In the genomic region with DNA sequence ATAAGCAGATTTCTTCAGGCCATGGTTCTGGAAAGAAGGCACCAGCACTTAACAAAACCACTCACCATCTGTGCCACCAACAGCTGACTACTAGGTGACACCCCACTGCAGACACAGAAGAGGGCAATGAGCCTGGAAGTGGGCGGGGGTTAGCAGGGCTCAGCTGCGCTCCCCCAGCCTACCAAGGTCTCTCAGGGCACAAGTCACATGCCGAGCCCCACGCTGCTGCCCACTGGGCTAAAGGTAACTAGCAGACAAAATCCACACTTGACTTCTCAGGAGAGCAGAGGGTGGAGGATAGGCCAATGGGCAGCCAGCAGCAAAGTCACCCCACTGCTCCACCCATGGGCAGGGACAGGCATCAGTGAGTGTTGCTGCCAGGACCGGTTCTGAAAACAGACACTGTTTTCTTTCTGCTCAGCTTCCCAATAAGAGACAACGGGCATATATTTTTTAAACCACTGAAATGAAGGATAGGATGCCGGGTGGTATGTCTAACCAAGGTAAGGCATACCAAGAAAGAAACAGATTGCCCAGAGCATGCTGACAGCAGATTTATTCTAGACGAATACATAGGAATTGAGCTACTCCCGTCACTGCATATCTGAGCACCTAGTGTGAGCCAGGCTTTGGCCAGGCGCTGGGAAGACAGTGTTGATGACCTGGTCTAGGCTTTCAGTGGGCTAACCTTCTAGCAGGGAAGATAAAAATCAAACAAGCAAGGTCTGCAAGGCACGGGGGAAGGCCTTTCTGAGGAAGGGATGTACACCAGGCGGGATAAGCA, we compare ENCODE assay signal across 8 cellular contexts. TPM values are rescaled to one million over a fixed set of nuclear protein-coding genes. Genes with fewer than 3 reads are reported as not detected.
DNase-seq lines count a peak whose midpoint lies in the region; ATAC-seq, FAIRE-seq and TF ChIP-seq lines count a peak whose summit lies in the region.

No MANE protein-coding gene starts in this region.

- no peaks in the 10 kb centered on the region for H3K9me3 ChIP-seq in PC-3 (ENCODE audit: low read length)

- no TSS peak for BruUV-seq in PC-3 (replicated peaks; lab: Mats Ljungman, UMichigan)

- peak; percentile 48 for ATAC-seq in HG02623 (IDR thresholded peaks at IDR 0.05; ENCODE audit: unreplicated experiment)
- ATAC-seq in PC-3, result 0 out of 2 replicates have a peak, but pooled peaks have one; percentile 10
- ATAC-seq in stimulated activated memory B cell treated with anti-CD40 and anti-IgM and Interleukin-4, amounts not matched to agents 10 μg/mL and 1 μg/mL and 100 μg/mL, for 72 hours, result peak; percentile 94
- no peak for ATAC-seq in stimulated activated naive CD8-positive, alpha-beta T cell treated with anti-CD3 and anti-CD28 coated beads, Interleukin-15, amount 100 ng/mL, for 72 hours

- peaks cover 63% of the 10 kb centered on the region for H3K4me1 Mint-ChIP-seq in stimulated activated memory B cell treated with anti-CD40 and anti-IgM and Interleukin-4, amounts not matched to agents 10 μg/mL and 1 μg/mL and 100 μg/mL, for 72 hours
- no peaks in the 10 kb centered on the region for H3K4me1 Mint-ChIP-seq in stimulated activated naive CD8-positive, alpha-beta T cell treated with anti-CD3 and anti-CD28 coated beads, Interleukin-15, amount 100 ng/mL, for 72 hours
- H3K4me1 Mint-ChIP-seq in activated T-cell treated with anti-CD3 and anti-CD28 coated beads, Interleukin-2, amount 50 U/mL, for 24 hours (ENCODE audit: low read depth), result peaks cover 18% of the 10 kb centered on the region

- CTCF ChIA-PET in PC-3 (lab: Charles Lee), result no interaction called here

- H3K27me3 Mint-ChIP-seq in stimulated activated memory B cell treated with anti-CD40 and anti-IgM and Interleukin-4, amounts not matched to agents 10 μg/mL and 1 μg/mL and 100 μg/mL, for 72 hours, result no peaks in the 10 kb centered on the region
- H3K27me3 Mint-ChIP-seq in stimulated activated naive CD8-positive, alpha-beta T cell treated with anti-CD3 and anti-CD28 coated beads, Interleukin-15, amount 100 ng/mL, for 72 hours, result no peaks in the 10 kb centered on the region
- H3K27me3 Mint-ChIP-seq in activated T-cell treated with anti-CD3 and anti-CD28 coated beads, Interleukin-2, amount 50 U/mL, for 24 hours, result no peaks in the 10 kb centered on the region

- H3K4me1 ChIP-seq in PC-3 (ENCODE audit: insufficient read depth, low read length), result peaks cover 53% of the 10 kb centered on the region

- POLR2A ChIA-PET in PC-3 (lab: Charles Lee; ENCODE audit: unreplicated experiment), result interaction anchor here (0.6 kb wide), 1 partner anchor 315 kb away, joined by 4 read pairs; no protein-coding TSS in a partner anchor

- no peaks in the 10 kb centered on the region for H3K9me2 ChIP-seq in PC-3 (replicated peaks; ENCODE audit: low read length)

- H3K4me3 ChIP-seq in PC-3 (ENCODE audit: low read length), result no peak overlapping the region

- H3K27me3 ChIP-seq in PC-3 (ENCODE audit: low read length), result no peaks in the 10 kb centered on the region

- H3F3A ChIP-seq in PC-3 (ENCODE audit: low read length, unreplicated experiment), result no peaks in the 10 kb centered on the region

- H3K27ac ChIP-seq in PC-3 (ENCODE audit: low read length), result peak overlapping the region; percentile 48

- no peaks in the 10 kb centered on the region for H4K20me1 ChIP-seq in PC-3 (ENCODE audit: low read length)

- peak overlapping the region; percentile 75 for H3K27ac Mint-ChIP-seq in stimulated activated memory B cell treated with anti-CD40 and anti-IgM and Interleukin-4, amounts not matched to agents 10 μg/mL and 1 μg/mL and 100 μg/mL, for 72 hours
- no peak overlapping the region for H3K27ac Mint-ChIP-seq in stimulated activated naive CD8-positive, alpha-beta T cell treated with anti-CD3 and anti-CD28 coated beads, Interleukin-15, amount 100 ng/mL, for 72 hours
- H3K27ac Mint-ChIP-seq in activated T-cell treated with anti-CD3 and anti-CD28 coated beads, Interleukin-2, amount 50 U/mL, for 24 hours, result no peak overlapping the region

- no peak for TF ChIP-seq POLR2A in GM12891 (IDR thresholded peaks at IDR 0.05; ENCODE audit: low read depth, low read length)

- H3K36me3 ChIP-seq in PC-3 (ENCODE audit: low read depth, low read length), result no peaks in the 10 kb centered on the region

- no peaks in the 10 kb centered on the region for H3K9me3 Mint-ChIP-seq in stimulated activated memory B cell treated with anti-CD40 and anti-IgM and Interleukin-4, amounts not matched to agents 10 μg/mL and 1 μg/mL and 100 μg/mL, for 72 hours
- no peaks in the 10 kb centered on the region for H3K9me3 Mint-ChIP-seq in stimulated activated naive CD8-positive, alpha-beta T cell treated with anti-CD3 and anti-CD28 coated beads, Interleukin-15, amount 100 ng/mL, for 72 hours
- H3K9me3 Mint-ChIP-seq in activated T-cell treated with anti-CD3 and anti-CD28 coated beads, Interleukin-2, amount 50 U/mL, for 24 hours, result no peaks in the 10 kb centered on the region

- peaks cover 38% of the 10 kb centered on the region for H3K79me2 ChIP-seq in PC-3 (ENCODE audit: low read length)

- no peak for TF ChIP-seq CTCF in PC-3 (conservative IDR thresholded peaks at IDR 0.05; ENCODE audit: low read depth, low read length)

- peak overlapping the region; percentile 19; the same call in 1 of the 2 replicates for H3K4me2 ChIP-seq in PC-3 (ENCODE audit: low read length)

- no peak overlapping the region for H2AFZ ChIP-seq in PC-3 (ENCODE audit: low read length)

- intact Hi-C loops in PC-3 (cut with micrococcal nuclease) (no loop called here), cardiac septum (cut with DNase I) (loop anchor here (1.0 to 5.0 kb wide), 3 partner anchors 10 to 307 kb away; a partner anchor contains a TSS)

- FAIRE-seq in GM12891 (lab: Jason Lieb, UNC), result peak; percentile 56

- DNase-seq in GM12891 (ENCODE audit: insufficient read length, low spot score), result no peak
- DNase-seq in PC-3, result peak; percentile 15
- DNase-seq in cardiac septum (ENCODE audit: low spot score), result peak; percentile 93
- DNase-seq in stimulated activated naive CD8-positive, alpha-beta T cell treated with anti-CD3 and anti-CD28 coated beads, Interleukin-15, amount 100 ng/mL, for 72 hours, result no peak
- no peak for DNase-seq in activated T-cell treated with anti-CD3 and anti-CD28 coated beads, Interleukin-2, amount 50 U/mL, for 24 hours
- DNase-seq in epidermal melanocyte (ENCODE audit: insufficient read length, low spot score), result no peak

- H3K36me3 Mint-ChIP-seq in stimulated activated memory B cell treated with anti-CD40 and anti-IgM and Interleukin-4, amounts not matched to agents 10 μg/mL and 1 μg/mL and 100 μg/mL, for 72 hours, result peaks cover 22% of the 10 kb centered on the region
- H3K36me3 Mint-ChIP-seq in activated T-cell treated with anti-CD3 and anti-CD28 coated beads, Interleukin-2, amount 50 U/mL, for 24 hours (ENCODE audit: low read depth), result peaks cover 21% of the 10 kb centered on the region

- H3K9ac ChIP-seq in PC-3 (ENCODE audit: low read length), result no peak overlapping the region

- H3K4me3 Mint-ChIP-seq in stimulated activated memory B cell treated with anti-CD40 and anti-IgM and Interleukin-4, amounts not matched to agents 10 μg/mL and 1 μg/mL and 100 μg/mL, for 72 hours, result peak overlapping the region; percentile 24
- no peak overlapping the region for H3K4me3 Mint-ChIP-seq in stimulated activated naive CD8-positive, alpha-beta T cell treated with anti-CD3 and anti-CD28 coated beads, Interleukin-15, amount 100 ng/mL, for 72 hours
- H3K4me3 Mint-ChIP-seq in activated T-cell treated with anti-CD3 and anti-CD28 coated beads, Interleukin-2, amount 50 U/mL, for 24 hours, result no peak overlapping the region

TF ChIP-seq in GM12891, 5 proteins besides CTCF, POLR2A, EP300 and RAD21:
- TF ChIP-seq POU2F2 (IDR thresholded peaks at IDR 0.05; ENCODE audit: low read depth, low read length), result no peak
- TF ChIP-seq POLR2AphosphoS5 (IDR thresholded peaks at IDR 0.05; ENCODE audit: low read depth, low read length), result no peak
- TF ChIP-seq PAX5 (IDR thresholded peaks at IDR 0.05; ENCODE audit: insufficient read depth, low read length, severe bottlenecking), result no peak
- no peak for TF ChIP-seq SPI1 (IDR thresholded peaks at IDR 0.05; ENCODE audit: low read depth, low read length)
- no peak for TF ChIP-seq TAF1 (IDR thresholded peaks at IDR 0.05; ENCODE audit: low read depth, low read length)

RNA-seq across cellular contexts. Expression of a gene that starts 20.1 kb away (rescaled TPM):
- 25.2 TPM for polyA plus RNA-seq in GM12891 (2012; ENCODE audit: low read depth, missing spikeins)
- total RNA-seq in PC-3 (2014; rRNA removed) (20.0 and 22.9 TPM in 2 replicates), cardiac septum (98.6 TPM)

Comparison
In these comparisons a context has a peak if more than half of its experiments do, and no peak if none do; other contexts are left out.
1. DNase-seq: peak in PC-3 (single experiment) and cardiac septum (single experiment); none in GM12891 (single experiment), stimulated activated naive CD8-positive, alpha-beta T cell treated with anti-CD3 and anti-CD28 coated beads, Interleukin-15, amount 100 ng/mL, for 72 hours (0 of 2), activated T-cell treated with anti-CD3 and anti-CD28 coated beads, Interleukin-2, amount 50 U/mL, for 24 hours (single experiment) and epidermal melanocyte (single experiment).